In the genomic region with DNA sequence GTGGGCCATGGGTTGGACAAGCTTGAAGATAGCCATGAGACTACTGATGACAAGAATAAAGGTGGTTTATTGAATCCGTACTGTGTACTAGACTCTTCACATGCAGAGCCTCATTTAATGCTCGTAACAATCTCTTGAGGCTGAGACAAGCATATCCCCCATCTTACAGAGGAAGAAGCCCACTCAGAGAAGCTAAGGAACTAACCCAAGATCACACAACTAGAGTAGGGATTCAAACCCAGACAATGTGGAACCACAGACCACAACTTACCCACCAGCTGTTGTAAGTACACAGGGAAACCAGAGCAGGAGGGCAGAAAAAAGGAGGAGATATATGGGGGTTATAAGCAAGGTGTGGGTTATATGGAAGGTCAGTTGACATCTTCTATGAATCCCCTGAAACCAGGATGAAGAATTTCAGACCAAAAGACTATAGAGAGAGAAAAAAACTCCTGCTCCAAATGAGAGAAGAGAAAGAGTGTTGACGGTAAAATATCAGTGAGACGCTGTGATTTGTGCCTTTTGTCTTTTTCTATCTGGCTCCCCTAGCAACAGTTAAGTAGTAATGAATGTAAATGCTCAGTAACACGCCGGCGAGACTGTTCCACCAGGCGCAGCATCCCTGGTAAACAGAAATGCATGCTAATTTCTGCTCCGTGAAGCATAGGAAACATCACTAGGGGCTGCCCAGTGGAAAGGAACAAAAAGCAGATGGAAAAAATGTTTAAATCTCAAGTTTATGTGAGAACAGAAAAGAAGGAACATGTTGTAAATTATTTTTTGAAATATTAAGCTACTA, we compare ENCODE assay signal across 22 cellular contexts.
"Had no signal": no experiment of that assay in that cellular context is flagged by ENCODE, and none has a peak within 500 bp of the region (broad histone marks: within the 10 kb centered on the region; RNA-seq: fewer than 3 reads in every experiment).

No MANE protein-coding gene starts in this region.

- DNase-seq: activated CD4-positive, alpha-beta memory T cell treated with anti-CD3 and anti-CD28 coated beads for 36 hours; activated CD4-positive, alpha-beta T cell treated with anti-CD3 and anti-CD28 coated beads for 48 hours; activated effector memory CD4-positive, alpha-beta T cell treated with anti-CD3 and anti-CD28 coated beads, Interleukin-2, amount 50 U/mL, for 16 hours; activated naive CD4-positive, alpha-beta T cell treated with anti-CD3 and anti-CD28 coated beads, Interleukin-2, amount 10 ng/mL, durations not matched to agents 7 days and 5 days; activated T-cell treated with anti-CD3 and anti-CD28 coated beads, Interleukin-2, amount 50 U/mL, for 48 hours; aorta; brain microvascular endothelial cell; central memory CD4-positive, alpha-beta T cell; esophagus squamous epithelium; lower lobe of right lung; naive thymus-derived CD4-positive, alpha-beta T cell; posterior cingulate gyrus; sigmoid colon; stimulated activated CD4-positive, alpha-beta T cell treated with anti-CD3 and anti-CD28 coated beads, Interleukin-15, amount 100 ng/mL, for 24 hours; stomach had no signal

- ATAC-seq: gastroesophageal sphincter; left lobe of liver; lower lobe of right lung; naive thymus-derived CD4-positive, alpha-beta T cell; stimulated activated memory B cell treated with anti-CD40 and anti-IgM and Interleukin-4, amounts not matched to agents 10 μg/mL and 1 μg/mL and 100 μg/mL, for 72 hours had no signal

- H3K4me3 ChIP-seq: colonic mucosa, esophagus squamous epithelium, gastroesophageal sphincter, lower lobe of right lung, neural progenitor cell, sigmoid colon, smooth muscle cell, stomach had no signal

- FAIRE-seq: keratinocyte had no signal

- H3K9me3 ChIP-seq: colonic mucosa, lower lobe of right lung had no signal

- H3K9ac ChIP-seq: neural progenitor cell had no signal

- H3K27ac ChIP-seq: brain microvascular endothelial cell, colonic mucosa, esophagus squamous epithelium, gastroesophageal sphincter, lower lobe of right lung, neural progenitor cell, sigmoid colon, stomach had no signal

- H3K4me1 ChIP-seq: colonic mucosa, esophagus squamous epithelium, gastroesophageal sphincter, lower lobe of right lung, neural progenitor cell, sigmoid colon, stomach had no signal

- H3K27me3 ChIP-seq: brain microvascular endothelial cell, colonic mucosa, esophagus squamous epithelium, gastroesophageal sphincter, neural progenitor cell, sigmoid colon, stomach had no signal

- H3K36me3 ChIP-seq: brain microvascular endothelial cell, colonic mucosa, esophagus squamous epithelium, gastroesophageal sphincter, lower lobe of right lung, neural progenitor cell, sigmoid colon, stomach had no signal

- H3K4me2 ChIP-seq: neural progenitor cell, smooth muscle cell had no signal
